10 cellular contexts compared by ENCODE assay signal in genomic region chr2:8148260-8148880, GRCh38.
DNase-seq lines count a peak whose midpoint lies in the region; ATAC-seq and TF ChIP-seq lines count a peak whose summit lies in the region.
"Had no signal": no experiment of that assay in that cellular context is flagged by ENCODE, and none has a peak within 500 bp of the region (broad histone marks: within the 10 kb centered on the region; RNA-seq: fewer than 3 reads in every experiment).

No MANE protein-coding gene starts in this region.

- no peaks in the 10 kb centered on the region for H3K9me3 Mint-ChIP-seq in CD4-positive, alpha-beta T cell

- no peak for TF ChIP-seq CTCF in AG10803 (conservative IDR thresholded peaks at IDR 0.05; ENCODE audit: low read length)
- TF ChIP-seq CTCF in CD4-positive, alpha-beta T cell (IDR thresholded peaks at IDR 0.05): no peak

- intact Hi-C loops in CD4-positive, alpha-beta T cell (cut with DNase I, micrococcal nuclease): no loop called here

- H3K4me3 Mint-ChIP-seq in CD4-positive, alpha-beta T cell: no peak overlapping the region

- H3K4me1 Mint-ChIP-seq in CD4-positive, alpha-beta T cell (ENCODE audit: low read depth): no peaks in the 10 kb centered on the region

- DNase-seq in AG10803 (ENCODE audit: low read depth) (peak; percentile 91), NCI-H460 (ENCODE audit: extremely low read depth, low read depth) (peak; percentile 96), dermis microvascular lymphatic vessel endothelial cell (ENCODE audit: low read depth in 2 of 2) (peak; percentile 56 to 84), mucosa of gallbladder (ENCODE audit: low spot score) (peak; percentile 40), caudate nucleus (lab: John Stamatoyannopoulos, UW) (no peak)
- DNase-seq in CD4-positive, alpha-beta T cell: no peak
- DNase-seq: MV-4-11, retina had no signal

- H3K4me3 ChIP-seq in AG10803 (ENCODE audit: low read length): no peak overlapping the region

- H3K27ac Mint-ChIP-seq in CD4-positive, alpha-beta T cell: no peak overlapping the region

- ATAC-seq in HG03280 (IDR thresholded peaks at IDR 0.05; ENCODE audit: unreplicated experiment): no peak
- ATAC-seq in CD4-positive, alpha-beta T cell (ENCODE audit: poor library complexity): no peak
- no peak for ATAC-seq in GM19324 (IDR thresholded peaks at IDR 0.05; ENCODE audit: low FRiP score, unreplicated experiment)

- H3K36me3 Mint-ChIP-seq in CD4-positive, alpha-beta T cell (ENCODE audit: low read depth): no peaks in the 10 kb centered on the region

- no peaks in the 10 kb centered on the region for H3K27me3 ChIP-seq in CD4-positive, alpha-beta T cell (ENCODE audit: control insufficient read depth, insufficient read depth, low read length)

- no peak overlapping the region for H3K27ac ChIP-seq in caudate nucleus (ENCODE audit: low read depth, low read length)
- no peak overlapping the region for H3K27ac ChIP-seq in CD4-positive, alpha-beta T cell (ENCODE audit: low read depth, low read length)

- CTCF ChIA-PET in CD4-positive, alpha-beta T cell (lab: Charles Lee): no interaction called here

- H3K27me3 Mint-ChIP-seq in CD4-positive, alpha-beta T cell: no peaks in the 10 kb centered on the region

- H3K9me3 ChIP-seq in CD4-positive, alpha-beta T cell (ENCODE audit: control insufficient read depth, low read length): no peaks in the 10 kb centered on the region

- POLR2A ChIA-PET in CD4-positive, alpha-beta T cell (lab: Charles Lee): no interaction called here

Comparison
In these comparisons a context has a peak if more than half of its experiments do, and no peak if none do; other contexts are left out.
1. DNase-seq: peak in AG10803 (single experiment), NCI-H460 (single experiment), dermis microvascular lymphatic vessel endothelial cell (2 of 2) and mucosa of gallbladder (single experiment); none in caudate nucleus (0 of 61) and CD4-positive, alpha-beta T cell (0 of 10).